24 cellular contexts compared by ENCODE assay signal in genomic region chr15:99151156-99151555, GRCh38.
"Had no signal": no experiment of that assay in that cellular context is flagged by ENCODE, and none has a peak within 500 bp of the region (broad histone marks: within the 10 kb centered on the region; RNA-seq: fewer than 3 reads in every experiment).

No MANE protein-coding gene starts in this region.

- H3K36me3 ChIP-seq: Peyer's patch had no signal

- H3K27ac Mint-ChIP-seq: activated CD8-positive, alpha-beta memory T cell treated with anti-CD3 and anti-CD28 coated beads, Interleukin-2, amount 10 ng/mL, durations not matched to agents 7 days and 5 days; activated naive CD8-positive, alpha-beta T cell; activated T-cell treated with anti-CD3 and anti-CD28 coated beads, Interleukin-2, amount 50 U/mL, for 24 hours; activated T-helper 1 cell treated with anti-CD3 and anti-CD28 coated beads, Interleukin-12 subunit alpha, Interleukin-12 subunit beta, Interleukin-2, Interleukin-4 antibody, amounts not matched to agents 30 ng/mL and 10 ng/mL and 1 ng/mL, durations not matched to agents 14 hours and 24 hours and 36 hours; brain; T-helper 1 cell treated with Interleukin-12 subunit alpha and Interleukin-12 subunit beta and Interleukin-4 antibody, amounts not matched to agents 30 μg/mL and 1 μg/mL, for 36 hours had no signal

- H3K27me3 ChIP-seq: MG63, Peyer's patch had no signal

- DNase-seq: activated CD4-positive, alpha-beta T cell treated with anti-CD3 and anti-CD28 coated beads for 48 hours; activated CD4-positive, alpha-beta T cell treated with anti-CD3 and anti-CD28 coated beads, Interleukin-2, amount 50 U/mL, for 4 hours; activated CD8-positive, alpha-beta memory T cell treated with anti-CD3 and anti-CD28 coated beads, Interleukin-2, amount 10 ng/mL, durations not matched to agents 7 days and 5 days; activated effector memory CD4-positive, alpha-beta T cell treated with Interleukin-2 at 50 U/mL for 16 hours; activated naive CD4-positive, alpha-beta T cell; activated T-cell treated with anti-CD3 and anti-CD28 coated beads, Interleukin-2, amount 50 U/mL, for 24 hours; amygdala; MG63; MV-4-11; NCI-H1092 treated with DMSO at 0.1 percent for 48 hours; NCI-H1436; NCI-H1694 treated with DMSO at 0.1 percent for 48 hours; NCI-H2029 treated with DMSO at 0.1 percent for 48 hours; NCI-H510A treated with DMSO at 0.1 percent for 48 hours; NCI-H69; NK-92 treated with Interleukin-12 subunit alpha and Interleukin-12 subunit beta, amount 100 ng/mL, for 24 hours; OCI-M1; Peyer's patch; SHP77 treated with DMSO at 0.1 percent for 48 hours had no signal

- H3K4me3 Mint-ChIP-seq: activated CD8-positive, alpha-beta memory T cell treated with anti-CD3 and anti-CD28 coated beads, Interleukin-2, amount 10 ng/mL, durations not matched to agents 7 days and 5 days; activated naive CD8-positive, alpha-beta T cell; activated T-cell treated with anti-CD3 and anti-CD28 coated beads, Interleukin-2, amount 50 U/mL, for 24 hours; activated T-helper 1 cell treated with anti-CD3 and anti-CD28 coated beads, Interleukin-12 subunit alpha, Interleukin-12 subunit beta, Interleukin-2, Interleukin-4 antibody, amounts not matched to agents 30 ng/mL and 10 ng/mL and 1 ng/mL, durations not matched to agents 14 hours and 24 hours and 36 hours; brain; central memory CD8-positive, alpha-beta T cell; T-helper 1 cell treated with Interleukin-12 subunit alpha and Interleukin-12 subunit beta and Interleukin-4 antibody, amounts not matched to agents 30 μg/mL and 1 μg/mL, for 36 hours had no signal

- H3K9me3 ChIP-seq: Peyer's patch had no signal

- H3K4me1 Mint-ChIP-seq: central memory CD8-positive, alpha-beta T cell had no signal

- H3K36me3 Mint-ChIP-seq: activated CD8-positive, alpha-beta memory T cell treated with anti-CD3 and anti-CD28 coated beads, Interleukin-2, amount 10 ng/mL, durations not matched to agents 7 days and 5 days; activated naive CD8-positive, alpha-beta T cell had no signal

- H3K27ac ChIP-seq: Peyer's patch had no signal

- H3K9me3 Mint-ChIP-seq: activated T-cell treated with anti-CD3 and anti-CD28 coated beads, Interleukin-2, amount 50 U/mL, for 24 hours; activated T-helper 1 cell treated with anti-CD3 and anti-CD28 coated beads, Interleukin-12 subunit alpha, Interleukin-12 subunit beta, Interleukin-2, Interleukin-4 antibody, amounts not matched to agents 30 ng/mL and 10 ng/mL and 1 ng/mL, durations not matched to agents 14 hours and 24 hours and 36 hours; central memory CD8-positive, alpha-beta T cell; T-helper 1 cell treated with Interleukin-12 subunit alpha and Interleukin-12 subunit beta and Interleukin-4 antibody, amounts not matched to agents 30 μg/mL and 1 μg/mL, for 36 hours had no signal

- H3K4me3 ChIP-seq: MG63, Peyer's patch had no signal

- H3K27me3 Mint-ChIP-seq: activated CD8-positive, alpha-beta memory T cell treated with anti-CD3 and anti-CD28 coated beads, Interleukin-2, amount 10 ng/mL, durations not matched to agents 7 days and 5 days; activated T-cell treated with anti-CD3 and anti-CD28 coated beads, Interleukin-2, amount 50 U/mL, for 24 hours had no signal

- H3K4me1 ChIP-seq: Peyer's patch had no signal
